8 cellular contexts compared by ENCODE assay signal in the genomic region with DNA sequence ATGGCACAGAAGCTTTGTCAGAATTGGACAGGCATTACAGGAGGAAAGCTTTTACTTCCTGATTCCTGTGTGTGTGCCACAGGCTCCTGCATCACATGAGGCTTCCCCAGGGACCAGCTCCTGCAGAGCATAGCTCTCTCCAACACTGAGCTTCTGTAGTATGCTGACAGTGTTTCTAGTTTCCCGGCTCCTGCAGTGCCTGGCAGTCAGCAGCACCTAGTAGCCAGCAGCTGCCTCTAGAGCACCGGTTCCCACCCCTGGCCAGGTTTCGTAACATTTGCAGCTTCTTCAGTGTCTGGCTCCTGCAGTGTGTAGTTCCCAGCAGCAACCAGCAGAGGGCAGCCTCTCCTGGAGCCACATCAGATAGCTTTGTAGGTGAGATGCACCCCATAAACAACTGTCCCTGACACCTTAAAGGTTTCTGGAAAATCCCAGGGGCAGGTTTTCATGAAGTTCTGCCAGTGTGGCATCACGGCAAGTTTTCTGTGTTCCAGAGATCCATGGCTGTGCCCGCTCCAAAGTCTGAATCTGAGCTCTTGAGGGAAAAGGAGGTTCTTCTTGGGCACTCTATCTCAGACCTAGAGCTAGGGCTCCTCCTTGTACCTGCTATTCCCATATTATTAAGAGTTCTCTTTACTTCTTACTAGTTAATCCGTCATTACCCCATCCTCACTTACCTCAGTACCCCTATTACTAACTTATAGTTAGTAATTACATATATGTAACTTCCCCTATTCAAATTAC. TPM values are rescaled to one million over a fixed set of nuclear protein-coding genes. Genes with fewer than 3 reads are reported as not detected.
DNase-seq lines count a peak whose midpoint lies in the region; ATAC-seq lines count a peak whose summit lies in the region.

No MANE protein-coding gene starts in this region.

- peak overlapping the region; percentile 32 for H3K4me3 ChIP-seq in skeletal muscle satellite cell (ENCODE audit: low read length)

- peaks cover 5% of the 10 kb centered on the region for H3K27me3 ChIP-seq in skeletal muscle satellite cell (ENCODE audit: control insufficient read depth, insufficient read depth, low read length)

- peaks cover 4% of the 10 kb centered on the region for H3K4me1 ChIP-seq in skeletal muscle satellite cell (ENCODE audit: control insufficient read depth, insufficient read depth, low read length)

- peak; percentile 88 for ATAC-seq in HG02885 (IDR thresholded peaks at IDR 0.05; ENCODE audit: poor library complexity, unreplicated experiment)

- peak; percentile 66 to 87 for DNase-seq in NCI-H524 (lab: John Stamatoyannopoulos, UW)
- DNase-seq in NCI-H524 treated with DMSO at 0.1 percent for 48 hours (lab: John Stamatoyannopoulos, UW): no peak
- DNase-seq in NCI-H1694 treated with DMSO at 0.1 percent for 48 hours (lab: John Stamatoyannopoulos, UW): peak; percentile 78
- DNase-seq in T-helper 22 cell (ENCODE audit: low read depth): peak; percentile 60
- DNase-seq in astrocyte of the hippocampus (ENCODE audit: low read depth, low spot score): peak; percentile 82
- DNase-seq in hypothalamus (lab: John Stamatoyannopoulos, UW): peak; percentile 7 to 84 (median 58)

- H3K4me2 ChIP-seq in skeletal muscle satellite cell (ENCODE audit: low read length): peak overlapping the region; percentile 73

- H3K9ac ChIP-seq in skeletal muscle satellite cell (ENCODE audit: low read depth, low read length): no peak overlapping the region

- H3K9me3 ChIP-seq in skeletal muscle satellite cell (replicated peaks; ENCODE audit: low read length): no peaks in the 10 kb centered on the region

- H3K36me3 ChIP-seq in skeletal muscle satellite cell (ENCODE audit: insufficient read depth, low read length): no peaks in the 10 kb centered on the region

RNA-seq across cellular contexts. Expression of a gene that starts 5.7 kb away (rescaled TPM):
- total RNA-seq in skeletal muscle satellite cell (2012; rRNA removed): 213 and 218 TPM in 2 replicates
